9 cellular contexts compared by ENCODE assay signal in genomic region chr1:211859405-211859804, GRCh38.
"Had no signal": no experiment of that assay in that cellular context is flagged by ENCODE, and none has a peak within 500 bp of the region (broad histone marks: within the 10 kb centered on the region; RNA-seq: fewer than 3 reads in every experiment).

No MANE protein-coding gene starts in this region.

- H3K9ac ChIP-seq: GM23248, KMS-11 had no signal

- H3K36me3 ChIP-seq: HAP-1 had no signal

- H3K4me3 Mint-ChIP-seq: HFFc6 had no signal

- H2AFZ ChIP-seq: GM23248 had no signal

- H3K27ac ChIP-seq: GM23248, HL-60, KMS-11 had no signal

- DNase-seq: GM23248, GOT3, H7, HFFc6, IMR-90, KBM-7 had no signal

- H3K4me1 ChIP-seq: HAP-1 had no signal

- H3K27ac Mint-ChIP-seq: HFFc6 had no signal

- H3K4me2 ChIP-seq: KMS-11 had no signal

- H3K4me3 ChIP-seq: GM23248, HAP-1 had no signal
